Comparison of ENCODE assay signal across 14 cellular contexts in the genomic region with DNA sequence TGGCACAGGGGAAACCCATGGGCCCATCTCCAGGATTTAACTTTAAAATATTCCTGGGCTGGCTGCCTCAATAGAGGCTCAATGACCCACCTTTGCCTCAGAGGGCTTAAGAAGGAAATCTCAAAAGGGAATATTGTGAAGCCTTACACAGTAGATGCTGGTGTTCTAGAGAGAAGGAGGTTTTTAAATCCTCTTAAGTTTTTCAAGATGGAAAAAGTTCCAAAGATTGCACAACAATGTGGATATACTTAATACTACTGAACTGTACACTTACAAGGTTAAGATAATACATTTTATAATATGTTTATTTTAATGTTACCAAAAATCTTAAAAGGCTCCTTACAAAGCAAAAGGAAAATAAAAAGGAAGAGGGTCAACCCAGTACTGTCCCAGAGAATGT. TPM values are rescaled to one million over a fixed set of nuclear protein-coding genes. Genes with fewer than 3 reads are reported as not detected.
DNase-seq lines count a peak whose midpoint lies in the region; ATAC-seq and TF ChIP-seq lines count a peak whose summit lies in the region.
"Had no signal": no experiment of that assay in that cellular context is flagged by ENCODE, and none has a peak within 500 bp of the region (broad histone marks: within the 10 kb centered on the region; RNA-seq: fewer than 3 reads in every experiment).

No MANE protein-coding gene starts in this region.

- no peak for ATAC-seq in GM21390 (IDR thresholded peaks at IDR 0.05; ENCODE audit: unreplicated experiment)
- ATAC-seq: CD8-positive, alpha-beta T cell had no signal

- H3K4me1 ChIP-seq in adipocyte (ENCODE audit: control insufficient read depth, insufficient read depth, low read length): no peaks in the 10 kb centered on the region
- H3K4me1 ChIP-seq in BE2C: no peaks in the 10 kb centered on the region

- DNase-seq in adipocyte (ENCODE audit: low read depth): peak; percentile 81
- peak; percentile 19 for DNase-seq in fibroblast of gingiva (ENCODE audit: low read depth)
- DNase-seq in retinal pigment epithelial cell (ENCODE audit: low read depth): peak; percentile 28
- no peak for DNase-seq in BE2C
- DNase-seq in GDM1 (lab: John Stamatoyannopoulos, UW): no peak
- DNase-seq: CD4-positive, CD25-positive, alpha-beta regulatory T cell; CD8-positive, alpha-beta T cell; DMS 273 treated with DMSO at 0.1 percent for 48 hours; DMS79 treated with DMSO at 0.1 percent for 48 hours; GM23248; H7; HCEC 1CT had no signal

- no peak overlapping the region for H3K9ac ChIP-seq in adipocyte (ENCODE audit: low read length)
- H3K9ac ChIP-seq: BLaER1, GM23248 had no signal

- H3K36me3 ChIP-seq in adipocyte (ENCODE audit: control insufficient read depth, insufficient read depth, low read length, severe bottlenecking) (no peaks in the 10 kb centered on the region), BE2C (no peaks in the 10 kb centered on the region)
- H3K36me3 ChIP-seq: BLaER1 had no signal

- H3K9me3 ChIP-seq in adipocyte (ENCODE audit: control insufficient read depth, low read length) (no peaks in the 10 kb centered on the region), BE2C (no peaks in the 10 kb centered on the region)
- H3K9me3 ChIP-seq: BLaER1 had no signal

- H3K27me3 ChIP-seq in adipocyte (replicated peaks; ENCODE audit: control insufficient read depth, insufficient read depth, low read length): peaks cover 29% of the 10 kb centered on the region
- no peaks in the 10 kb centered on the region for H3K27me3 ChIP-seq in BE2C
- H3K27me3 ChIP-seq: BLaER1 had no signal

- no peak overlapping the region for H3K4me3 ChIP-seq in adipocyte (ENCODE audit: low read length)
- no peak overlapping the region for H3K4me3 ChIP-seq in retinal pigment epithelial cell (ENCODE audit: low read length)
- no peak overlapping the region for H3K4me3 ChIP-seq in BE2C (ENCODE audit: low read depth, low read length)
- H3K4me3 ChIP-seq: BLaER1, GM23248 had no signal

- TF ChIP-seq CTCF in retinal pigment epithelial cell (conservative IDR thresholded peaks at IDR 0.05; ENCODE audit: low read depth, low read length) (no peak), BE2C (IDR thresholded peaks at IDR 0.05; ENCODE audit: low read depth, low read length) (no peak)

RNA-seq across cellular contexts. Expression of a gene that starts 54.9 kb away (rescaled TPM):
- 22.7 TPM for polyA plus RNA-seq in BE2C (2012; ENCODE audit: insufficient read depth, insufficient read length, low read depth)

Comparison
In these comparisons a context has a peak if more than half of its experiments do, and no peak if none do; other contexts are left out.
1. DNase-seq: peak in adipocyte (single experiment), fibroblast of gingiva (single experiment) and retinal pigment epithelial cell (single experiment); none in BE2C (single experiment) and GDM1 (single experiment).